27 cellular contexts compared by ENCODE assay signal in the genomic region with DNA sequence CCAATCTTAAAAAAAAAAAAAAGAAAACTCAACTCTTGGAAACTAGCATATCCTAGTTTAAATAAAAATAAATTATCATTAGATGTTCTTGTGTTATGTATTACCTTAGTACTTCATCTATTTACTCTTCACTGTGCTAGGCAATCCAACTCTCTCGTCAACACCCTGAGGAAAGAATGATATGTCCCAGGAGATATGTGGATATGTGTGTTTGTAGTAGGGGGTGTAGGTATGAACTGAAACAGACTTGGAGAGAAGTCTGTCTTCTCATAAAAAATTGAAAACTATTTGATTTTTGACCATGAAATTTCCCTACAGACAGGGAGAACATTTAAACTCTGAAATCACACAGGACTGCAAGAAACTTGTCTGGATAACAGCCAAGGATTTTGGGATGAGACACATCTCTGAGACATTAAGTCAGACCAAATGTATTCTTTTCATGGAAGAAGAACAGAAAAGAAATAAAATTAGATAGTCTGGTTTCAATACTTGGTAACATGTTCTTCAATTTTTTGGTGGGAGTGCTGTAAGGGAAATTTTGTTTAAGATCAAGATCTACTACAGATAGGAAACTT.
"Had no signal": no experiment of that assay in that cellular context is flagged by ENCODE, and none has a peak within 500 bp of the region (broad histone marks: within the 10 kb centered on the region; RNA-seq: fewer than 3 reads in every experiment).

No MANE protein-coding gene starts in this region.

- H3K9me3 ChIP-seq: lower lobe of right lung, pancreas, prostate gland, transverse colon, upper lobe of left lung, vagina had no signal

- H3K27me3 Mint-ChIP-seq: naive B cell; stimulated activated memory B cell treated with anti-CD40 and anti-IgM and Interleukin-4, amounts not matched to agents 10 μg/mL and 1 μg/mL and 100 μg/mL, for 72 hours; stimulated activated naive CD8-positive, alpha-beta T cell treated with anti-CD3 and anti-CD28 coated beads, Interleukin-15, amount 100 ng/mL, for 72 hours had no signal

- DNase-seq: hippocampal formation; kidney glomerular epithelial cell; left cardiac atrium; lower lobe of right lung; mammary epithelial cell; mesenchymal stem cell; naive B cell; natural killer cell; pancreas; posterior cingulate gyrus; retina; right cardiac atrium; stimulated activated CD4-positive, alpha-beta T cell treated with anti-CD3 and anti-CD28 coated beads, Interleukin-1b, Interleukin-23, amount 100 ng/mL, for 48 hours; stimulated activated CD4-positive, alpha-beta T cell treated with anti-CD3 and anti-CD28 coated beads, Interleukin-2, amount 100 ng/mL, for 48 hours; stimulated activated CD4-positive, alpha-beta T cell treated with anti-CD3 and anti-CD28 coated beads, Interleukin-4, amount 100 ng/mL, for 4 hours; stimulated activated CD8-positive, alpha-beta memory T cell treated with anti-CD3 and anti-CD28 coated beads, Interleukin-4, amount 100 ng/mL, for 48 hours; stimulated activated naive CD4-positive, alpha-beta T cell treated with Interleukin-2 at 50 U/mL for 16 hours; stimulated activated naive CD8-positive, alpha-beta T cell treated with anti-CD3 and anti-CD28 coated beads, Interleukin-15, amount 100 ng/mL, for 72 hours; substantia nigra; transverse colon; upper lobe of left lung had no signal

- H3K36me3 Mint-ChIP-seq: naive B cell; natural killer cell; stimulated activated memory B cell treated with anti-CD40 and anti-IgM and Interleukin-4, amounts not matched to agents 10 μg/mL and 1 μg/mL and 100 μg/mL, for 72 hours had no signal

- H3K4me3 ChIP-seq: lower lobe of right lung, pancreas, prostate gland, smooth muscle cell, transverse colon, upper lobe of left lung, vagina had no signal

- H3K27ac Mint-ChIP-seq: naive B cell; natural killer cell; stimulated activated memory B cell treated with anti-CD40 and anti-IgM and Interleukin-4, amounts not matched to agents 10 μg/mL and 1 μg/mL and 100 μg/mL, for 72 hours; stimulated activated naive CD8-positive, alpha-beta T cell treated with anti-CD3 and anti-CD28 coated beads, Interleukin-15, amount 100 ng/mL, for 72 hours had no signal

- H3K4me1 Mint-ChIP-seq: naive B cell; natural killer cell; stimulated activated memory B cell treated with anti-CD40 and anti-IgM and Interleukin-4, amounts not matched to agents 10 μg/mL and 1 μg/mL and 100 μg/mL, for 72 hours; stimulated activated naive CD8-positive, alpha-beta T cell treated with anti-CD3 and anti-CD28 coated beads, Interleukin-15, amount 100 ng/mL, for 72 hours had no signal

- H3K27me3 ChIP-seq: pancreas, transverse colon, upper lobe of left lung, vagina had no signal

- H3K27ac ChIP-seq: lower lobe of right lung, pancreas, prostate gland, transverse colon, upper lobe of left lung, vagina had no signal

- ATAC-seq: left cardiac atrium; left lobe of liver; lower lobe of right lung; natural killer cell; pancreas; right cardiac atrium; sciatic nerve; stimulated activated memory B cell treated with anti-CD40 and anti-IgM and Interleukin-4, amounts not matched to agents 10 μg/mL and 1 μg/mL and 100 μg/mL, for 72 hours; stimulated activated naive CD8-positive, alpha-beta T cell treated with anti-CD3 and anti-CD28 coated beads, Interleukin-15, amount 100 ng/mL, for 72 hours had no signal

- H3K4me3 Mint-ChIP-seq: naive B cell; natural killer cell; stimulated activated memory B cell treated with anti-CD40 and anti-IgM and Interleukin-4, amounts not matched to agents 10 μg/mL and 1 μg/mL and 100 μg/mL, for 72 hours; stimulated activated naive CD8-positive, alpha-beta T cell treated with anti-CD3 and anti-CD28 coated beads, Interleukin-15, amount 100 ng/mL, for 72 hours had no signal

- H3K36me3 ChIP-seq: lower lobe of right lung, pancreas, prostate gland, transverse colon, upper lobe of left lung, vagina had no signal
